8 cellular contexts compared by ENCODE assay signal in the genomic region with DNA sequence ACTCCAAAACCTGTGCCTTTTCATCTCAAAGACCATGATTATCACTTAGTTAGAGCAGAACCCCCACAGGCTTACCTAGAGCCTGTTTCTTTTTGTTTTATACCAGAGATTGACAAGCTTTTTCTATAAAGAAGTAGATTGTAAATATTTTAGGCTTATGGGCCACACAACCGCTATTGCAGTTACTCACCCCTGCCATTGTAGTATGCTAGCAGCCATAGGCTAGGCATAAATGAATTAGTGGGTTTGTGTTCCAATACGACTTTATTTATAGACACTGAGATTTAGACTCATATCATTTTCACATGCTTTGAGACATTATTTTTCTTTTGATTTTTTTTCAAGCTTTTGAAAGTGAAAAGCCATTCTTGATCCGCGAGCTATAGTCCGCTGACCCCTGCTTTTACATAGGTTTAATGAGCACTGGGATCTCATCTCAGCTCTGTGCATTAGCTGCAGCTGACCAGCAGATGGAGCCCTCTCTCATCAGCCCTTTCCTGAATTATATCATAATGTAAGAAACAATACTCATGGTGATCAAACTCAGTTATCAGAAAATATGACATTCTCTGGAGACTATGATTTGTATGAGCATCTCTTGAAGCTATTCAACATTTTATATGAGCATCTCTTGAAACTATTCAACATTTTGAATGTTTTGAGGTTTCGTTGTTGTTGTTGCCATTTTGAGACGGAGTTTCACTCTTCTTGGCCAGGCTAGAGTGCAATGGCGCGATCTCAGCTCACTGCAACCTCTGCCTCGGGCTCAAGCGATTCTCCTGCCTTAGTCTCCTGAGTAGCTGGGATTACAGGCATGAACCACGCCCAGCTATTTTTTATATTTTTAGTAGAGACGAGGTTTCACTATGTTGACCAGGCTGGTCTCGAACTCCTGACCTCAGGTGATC.
DNase-seq lines count a peak whose midpoint lies in the region; ATAC-seq and TF ChIP-seq lines count a peak whose summit lies in the region.

No MANE protein-coding gene starts in this region.

- H3K9me3 ChIP-seq in A673 (ENCODE audit: low read depth, low read length, poor library complexity, severe bottlenecking), result no peaks in the 10 kb centered on the region

- 80 to 85% methylated on average over 14 of the region's 14 CpGs for WGBS in lower leg skin, 2 donors

- DNase-seq in A673 (ENCODE audit: low spot score) (peak; percentile 53), GM10266 (ENCODE audit: extremely low spot score) (peak; percentile 46), NOMO-1 treated with dmso at 0.1 percent for 144 hours (lab: John Stamatoyannopoulos, UW; ENCODE audit: unreplicated experiment) (peak; percentile 4), germinal center (ENCODE audit: low spot score) (peak; percentile 24), putamen (ENCODE audit: low spot score) (peak; percentile 20), lower leg skin (ENCODE audit: low spot score in 2 of 2) (no peak)
- peak; percentile 38 to 51 for DNase-seq in activated T-cell treated with anti-CD3 and anti-CD28 coated beads, Interleukin-2, amount 50 U/mL, for 48 hours

- BruUV-seq in A673 (replicated peaks; lab: Mats Ljungman, UMichigan), result no TSS peak

- peak; percentile 75 for ATAC-seq in HG03025 (IDR thresholded peaks at IDR 0.05; ENCODE audit: low FRiP score, unreplicated experiment)

- H3K4me3 ChIP-seq in A673 (ENCODE audit: low read depth, low read length, poor library complexity, severe bottlenecking) (no peak overlapping the region), lower leg skin (ENCODE audit: low read depth, poor library complexity, severe bottlenecking) (no peak overlapping the region)

- intact Hi-C loops in A673 (cut with micrococcal nuclease; ENCODE audit: unreplicated experiment) (loop anchor here (5.0 kb wide), 1 partner anchor 50 kb away; no protein-coding TSS in a partner anchor), lower leg skin (cut with DNase I; ENCODE audit: low total_unique reads) (no loop called here)

- no peaks in the 10 kb centered on the region for H3K36me3 ChIP-seq in A673 (ENCODE audit: insufficient read depth, low read length, poor library complexity, severe bottlenecking)

- no peak overlapping the region for H3K27ac ChIP-seq in A673 (ENCODE audit: low read depth, low read length, poor library complexity, severe bottlenecking)

- no peak for TF ChIP-seq POLR2A in lower leg skin (IDR thresholded peaks at IDR 0.05)

- no peaks in the 10 kb centered on the region for H3K4me1 ChIP-seq in A673 (ENCODE audit: insufficient read depth, low read length, poor library complexity, severe bottlenecking)

- POLR2A ChIA-PET in A673 (lab: Charles Lee; ENCODE audit: low non-redundant PET), result interaction anchor here (0.6 kb wide), 1 partner anchor 107 kb away, joined by 4 read pairs; no protein-coding TSS in a partner anchor

- CTCF ChIA-PET in A673 (lab: Charles Lee), result interaction anchor here (0.6 to 1.3 kb wide), 5 partner anchors 49 to 89 kb away, joined by 3 to 28 read pairs (median 3); no protein-coding TSS in a partner anchor

- TF ChIP-seq CTCF in A673 (conservative IDR thresholded peaks at IDR 0.05; ENCODE audit: low read depth, low read length) (peak; percentile 99), GM10266 (IDR thresholded peaks at IDR 0.05; ENCODE audit: control insufficient read depth, insufficient read depth, low read depth, missing control alignments) (peak; percentile 90), lower leg skin (IDR thresholded peaks at IDR 0.05) (no peak)

- no peaks in the 10 kb centered on the region for H3K27me3 ChIP-seq in A673 (replicated peaks; ENCODE audit: insufficient read depth, low read depth, low read length, poor library complexity)

Comparison
In these comparisons a context has a peak if more than half of its experiments do, and no peak if none do; other contexts are left out.
1. DNase-seq: peak in A673 (single experiment), GM10266 (single experiment), NOMO-1 treated with dmso at 0.1 percent for 144 hours (single experiment), activated T-cell treated with anti-CD3 and anti-CD28 coated beads, Interleukin-2, amount 50 U/mL, for 48 hours (2 of 2), germinal center (single experiment) and putamen (single experiment); none in lower leg skin (0 of 2).
2. CTCF ChIP-seq: peak in A673 (single experiment) and GM10266 (single experiment); none in lower leg skin (0 of 3).